ENCODE assay signal across 9 cellular contexts in genomic region chr18:55421612-55422381, GRCh38.
A peak's percentile ranks its signal among the peaks of the same experiment; 100 is the strongest.
DNase-seq lines count a peak whose midpoint lies in the region; ATAC-seq and TF ChIP-seq lines count a peak whose summit lies in the region.
"Had no signal": no experiment of that assay in that cellular context is flagged by ENCODE, and none has a peak within 500 bp of the region (broad histone marks: within the 10 kb centered on the region; RNA-seq: fewer than 3 reads in every experiment).

No MANE protein-coding gene starts in this region.

- ATAC-seq in GM19455 (IDR thresholded peaks at IDR 0.05; ENCODE audit: unreplicated experiment) (no peak), mucosa of descending colon (no peak), HG03135 (IDR thresholded peaks at IDR 0.05; ENCODE audit: unreplicated experiment) (no peak)
- ATAC-seq: HCT116 had no signal

- H3K4me1 Mint-ChIP-seq in nephron progenitor cell = peaks cover 91% of the 10 kb centered on the region

- H3K36me3 Mint-ChIP-seq in nephron progenitor cell (ENCODE audit: low read depth) = no peaks in the 10 kb centered on the region

- no peaks in the 10 kb centered on the region for H3K4me1 ChIP-seq in mucosa of descending colon (ENCODE audit: low read depth)

- H3K27me3 Mint-ChIP-seq in nephron progenitor cell (ENCODE audit: low read depth, poor library complexity) = no peaks in the 10 kb centered on the region

- H3K27ac Mint-ChIP-seq in nephron progenitor cell = peak overlapping the region; percentile 97

- no peak for TF ChIP-seq CTCF in AG10803 (conservative IDR thresholded peaks at IDR 0.05; ENCODE audit: low read length)
- TF ChIP-seq CTCF in nephron progenitor cell (IDR thresholded peaks at IDR 0.05) = no peak
- TF ChIP-seq CTCF in GM20000 (IDR thresholded peaks at IDR 0.05; ENCODE audit: extremely low read depth, missing control alignments) = no peak
- TF ChIP-seq CTCF in mucosa of descending colon (IDR thresholded peaks at IDR 0.05) = no peak

- peak overlapping the region; percentile 59 for H3K4me3 Mint-ChIP-seq in nephron progenitor cell

- H3K9me3 Mint-ChIP-seq in nephron progenitor cell = no peaks in the 10 kb centered on the region

- H3K4me3 ChIP-seq in AG10803 (ENCODE audit: low read length) = peak overlapping the region; percentile 58
- no peak overlapping the region for H3K4me3 ChIP-seq in mucosa of descending colon

- H3K9me3 ChIP-seq in mucosa of descending colon = no peaks in the 10 kb centered on the region

- peak overlapping the region; percentile 13 for H3K27ac ChIP-seq in epithelial cell of prostate

- intact Hi-C loops in mucosa of descending colon (cut with DNase I, micrococcal nuclease) = loop anchor here (10.0 kb wide), 1 partner anchor 163 kb away; the partner anchor contains the start of gene TCF4 (in 2 of the 2)

- peaks cover 5% of the 10 kb centered on the region for H3K36me3 ChIP-seq in mucosa of descending colon (ENCODE audit: low read depth)

- peak; percentile 78 for DNase-seq in AG10803 (ENCODE audit: low read depth)
- peak; percentile 93 for DNase-seq in NCI-H2171 treated with DMSO at 0.1 percent for 48 hours (lab: John Stamatoyannopoulos, UW)
- DNase-seq in epithelial cell of prostate (ENCODE audit: low read depth, low spot score) = peak; percentile 16
- DNase-seq in nephron progenitor cell = no peak
- DNase-seq in GM20000 (ENCODE audit: low spot score) = no peak
- DNase-seq in mucosa of descending colon = no peak

Comparison
In these comparisons a context has a peak if more than half of its experiments do, and no peak if none do; other contexts are left out.
1. DNase-seq: peak in AG10803 (single experiment), NCI-H2171 treated with DMSO at 0.1 percent for 48 hours (single experiment) and epithelial cell of prostate (single experiment); none in nephron progenitor cell (single experiment), GM20000 (single experiment) and mucosa of descending colon (0 of 3).